16 cellular contexts compared by ENCODE assay signal in the genomic region with DNA sequence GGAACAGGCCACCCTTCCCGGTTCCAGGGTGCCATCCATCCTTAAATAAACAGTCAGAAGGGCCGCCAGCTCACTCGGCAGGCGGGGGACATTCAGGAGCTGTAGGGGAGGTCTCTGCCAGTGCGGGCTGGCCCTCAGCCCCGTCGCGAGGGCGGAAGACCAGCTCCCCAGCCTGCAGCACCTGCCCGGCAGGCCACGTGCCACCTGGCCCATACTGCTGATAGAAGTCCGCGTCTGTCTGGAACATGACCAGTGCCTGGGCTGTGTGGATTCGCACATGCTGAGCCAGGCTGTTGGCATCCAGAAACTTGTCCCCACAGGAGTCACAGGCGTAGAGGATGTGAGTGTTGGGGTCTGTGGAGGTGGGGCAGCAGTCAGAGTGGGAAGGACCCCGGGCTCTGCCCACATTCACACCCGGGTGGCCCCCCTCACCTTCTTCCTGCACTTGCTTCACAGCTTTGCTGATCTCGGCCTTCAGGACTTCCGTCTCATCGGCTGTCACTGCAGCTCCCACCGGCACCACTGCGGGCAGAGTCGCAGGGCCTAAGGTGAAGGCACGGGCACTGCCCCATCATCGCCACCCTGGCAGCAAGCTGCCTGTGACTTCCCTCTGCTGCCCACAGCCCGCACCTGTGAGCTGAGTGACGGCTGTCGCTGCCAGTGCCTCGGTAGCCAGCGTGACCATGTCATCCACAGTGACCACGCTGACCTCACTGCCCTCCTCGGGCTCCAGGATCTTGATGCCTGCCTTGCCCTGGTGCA. TPM values are rescaled to one million over a fixed set of nuclear protein-coding genes. Genes with fewer than 3 reads are reported as not detected.
DNase-seq lines count a peak whose midpoint lies in the region; ATAC-seq and TF ChIP-seq lines count a peak whose summit lies in the region.
"Had no signal": no experiment of that assay in that cellular context is flagged by ENCODE, and none has a peak within 500 bp of the region (broad histone marks: within the 10 kb centered on the region; RNA-seq: fewer than 3 reads in every experiment).

No MANE protein-coding gene starts in this region.

- no peak overlapping the region for H3K9ac ChIP-seq in DND-41 (ENCODE audit: low read depth, low read length)

- peaks cover 82% of the 10 kb centered on the region for H4K20me1 ChIP-seq in DND-41 (ENCODE audit: insufficient read depth, low read length)

- H3K4me3 ChIP-seq in DND-41 (ENCODE audit: low read depth in 1 of 2, low read length in 2 of 2) (no peak overlapping the region), H7 (ENCODE audit: insufficient read depth, low read depth, low read length) (no peak overlapping the region)

- H3K27me3 ChIP-seq in DND-41 (ENCODE audit: insufficient read depth, low read length, poor library complexity) (no peaks in the 10 kb centered on the region), H7 (ENCODE audit: control insufficient read depth, insufficient read depth, low read length) (no peaks in the 10 kb centered on the region)
- H3K27me3 ChIP-seq: neutrophil had no signal

- no peak overlapping the region for H2AFZ ChIP-seq in DND-41 (ENCODE audit: low read depth, low read length)

- H3K4me2 ChIP-seq in DND-41 (ENCODE audit: insufficient read depth, low read length): no peak overlapping the region

- ATAC-seq in DND-41 (ENCODE audit: insufficient read depth, low read depth) (no peak), omental fat pad (ENCODE audit: low FRiP score) (no peak)

- intact Hi-C loops in posterior vena cava (cut with DNase I): no loop called here

- H3K79me2 ChIP-seq in DND-41 (ENCODE audit: insufficient read depth, low read length): peaks cover 9% of the 10 kb centered on the region; the same call in 1 of the 2 replicates

- no peaks in the 10 kb centered on the region for H3K9me3 ChIP-seq in DND-41 (ENCODE audit: insufficient read depth, low read length, severe bottlenecking)
- H3K9me3 ChIP-seq: neutrophil had no signal

- H3K4me1 ChIP-seq in DND-41 (ENCODE audit: insufficient read depth, low read length): no peaks in the 10 kb centered on the region

- H3K36me3 ChIP-seq in DND-41 (ENCODE audit: insufficient read depth, low read length): peaks cover 98% of the 10 kb centered on the region
- peaks cover 27% of the 10 kb centered on the region for H3K36me3 ChIP-seq in H7 (replicated peaks; ENCODE audit: control insufficient read depth, insufficient read depth, low read length)

- TF ChIP-seq CTCF in DND-41 (IDR thresholded peaks at IDR 0.05; ENCODE audit: borderline replicate concordance, extremely low read depth, low read length, poor library complexity, severe bottlenecking) (no peak), omental fat pad (IDR thresholded peaks at IDR 0.05) (no peak)

- peak; percentile 4 for DNase-seq in DND-41
- DNase-seq in H7: peak; percentile 38
- peak; percentile 63 for DNase-seq in posterior vena cava (ENCODE audit: low spot score)
- no peak for DNase-seq in omental fat pad (ENCODE audit: low spot score)
- DNase-seq in EL: no peak
- no peak for DNase-seq in SKM-1 treated with dmso at 0.1 percent for 144 hours (lab: John Stamatoyannopoulos, UW; ENCODE audit: unreplicated experiment)
- DNase-seq: activated CD4-positive, alpha-beta T cell treated with anti-CD3 and anti-CD28 coated beads for 4 hours; activated gamma-delta T cell; DMS79 treated with DMSO at 0.1 percent for 48 hours; KBM-7; NCI-H1417; NCI-H226; SHP77 treated with DMSO at 0.1 percent for 48 hours; small intestine had no signal

- H3K27ac ChIP-seq in DND-41 (ENCODE audit: low read length) (no peak overlapping the region), cingulate gyrus (ENCODE audit: low read depth, low read length) (peak overlapping the region; percentile 39)
- H3K27ac ChIP-seq: neutrophil had no signal

RNA-seq across cellular contexts. Expression of a gene that starts 33.8 kb away (rescaled TPM):
- total RNA-seq in H7 (2014; rRNA removed; shearing (Covaris generic)): 53.5 and 62.6 TPM in 2 replicates
- 10 to 100 TPM; 31.6 to 38.7 TPM for total RNA-seq in posterior vena cava
- total RNA-seq in omental fat pad: 10 to 100 TPM; 20.7 to 53.6 (median 27.8) TPM

Comparison
In these comparisons a context has a peak if more than half of its experiments do, and no peak if none do; other contexts are left out.
1. DNase-seq: peak in DND-41 (single experiment), H7 (single experiment) and posterior vena cava (single experiment); none in omental fat pad (single experiment), EL (single experiment) and SKM-1 treated with dmso at 0.1 percent for 144 hours (single experiment).